Comparison of ENCODE assay signal across 23 cellular contexts in genomic region chr15:61216519-61216918, GRCh38. TPM values are rescaled to one million over a fixed set of nuclear protein-coding genes. Genes with fewer than 3 reads are reported as not detected.
DNase-seq lines count a peak whose midpoint lies in the region; ATAC-seq, FAIRE-seq and TF ChIP-seq lines count a peak whose summit lies in the region.
"Had no signal": no experiment of that assay in that cellular context is flagged by ENCODE, and none has a peak within 500 bp of the region (broad histone marks: within the 10 kb centered on the region; RNA-seq: fewer than 3 reads in every experiment).

No MANE protein-coding gene starts in this region.

- H3K4me1 Mint-ChIP-seq in naive thymus-derived CD4-positive, alpha-beta T cell: no peaks in the 10 kb centered on the region
- H3K4me1 Mint-ChIP-seq: CD4-positive, alpha-beta memory T cell; central memory CD8-positive, alpha-beta T cell; naive thymus-derived CD8-positive, alpha-beta T cell had no signal

- no peaks in the 10 kb centered on the region for H4K20me1 ChIP-seq in DOHH2 (ENCODE audit: control insufficient read depth, insufficient read depth, low read depth, low read length)

- DNase-seq in NCI-H146 (lab: John Stamatoyannopoulos, UW) (peak; percentile 43), breast epithelium (ENCODE audit: low spot score in 2 of 2) (no peak), kidney (no peak), ureter (ENCODE audit: low spot score) (no peak)
- no peak for DNase-seq in central memory CD4-positive, alpha-beta T cell
- no peak for DNase-seq in naive thymus-derived CD4-positive, alpha-beta T cell
- DNase-seq: activated CD4-positive, alpha-beta T cell treated with anti-CD3 and anti-CD28 coated beads for 4 hours; activated gamma-delta T cell; CD4-positive, alpha-beta memory T cell; DMS79 treated with DMSO at 0.1 percent for 48 hours; Kasumi-1; mesenchymal stem cell; naive thymus-derived CD8-positive, alpha-beta T cell; NCI-H1417 treated with DMSO at 0.1 percent for 48 hours; NCI-H2227 treated with DMSO at 0.1 percent for 48 hours; RPMI8226; stimulated activated CD4-positive, alpha-beta T cell treated with anti-CD3 and anti-CD28 coated beads, Interleukin-1b, Interleukin-23, amount 100 ng/mL, for 48 hours; stimulated activated naive CD4-positive, alpha-beta T cell had no signal

- H3K4me3 ChIP-seq in DOHH2 (ENCODE audit: low read length) (no peak overlapping the region), breast epithelium (no peak overlapping the region), kidney (ENCODE audit: low read length in 2 of 2) (no peak overlapping the region), gastroesophageal sphincter (no peak overlapping the region)
- no peak overlapping the region for H3K4me3 ChIP-seq in naive thymus-derived CD4-positive, alpha-beta T cell (ENCODE audit: low read length)
- H3K4me3 ChIP-seq: thyroid gland had no signal

- no peaks in the 10 kb centered on the region for H3F3A ChIP-seq in DOHH2 (ENCODE audit: control insufficient read depth, insufficient read depth)

- TF ChIP-seq POLR2A in breast epithelium (IDR thresholded peaks at IDR 0.05): no peak
- no peak for TF ChIP-seq POLR2A in gastroesophageal sphincter (IDR thresholded peaks at IDR 0.05)

- peaks cover 0 to 3% (median 0%) of the 10 kb centered on the region in 11 donors for H3K9me3 Mint-ChIP-seq in naive thymus-derived CD4-positive, alpha-beta T cell
- H3K9me3 Mint-ChIP-seq: central memory CD8-positive, alpha-beta T cell; naive thymus-derived CD8-positive, alpha-beta T cell had no signal

- peak overlapping the region; percentile 65; the same call in 1 of the 2 replicates for H3K4me2 ChIP-seq in DOHH2 (ENCODE audit: low read length)

- H3K79me2 ChIP-seq in DOHH2 (ENCODE audit: control insufficient read depth, low read length): no peaks in the 10 kb centered on the region

- CTCF ChIA-PET in naive thymus-derived CD4-positive, alpha-beta T cell (lab: Charles Lee): no interaction called here

- no peaks in the 10 kb centered on the region for H3K36me3 Mint-ChIP-seq in naive thymus-derived CD4-positive, alpha-beta T cell
- H3K36me3 Mint-ChIP-seq: CD4-positive, alpha-beta memory T cell; naive thymus-derived CD8-positive, alpha-beta T cell had no signal

- no peak overlapping the region for H3K27ac Mint-ChIP-seq in naive thymus-derived CD4-positive, alpha-beta T cell
- H3K27ac Mint-ChIP-seq: CD4-positive, alpha-beta memory T cell; naive thymus-derived CD8-positive, alpha-beta T cell had no signal

- no peak for FAIRE-seq in kidney (lab: Jason Lieb, UNC)
- FAIRE-seq: HTR-8/SVneo had no signal

- ATAC-seq in gastroesophageal sphincter: no peak
- ATAC-seq in naive thymus-derived CD4-positive, alpha-beta T cell: no peak
- ATAC-seq: naive thymus-derived CD8-positive, alpha-beta T cell had no signal

- H3K27ac ChIP-seq in DOHH2 (ENCODE audit: low read depth, low read length) (no peak overlapping the region), breast epithelium (no peak overlapping the region), kidney (ENCODE audit: low read depth in 2 of 2, low read length in 2 of 2) (no peak overlapping the region), gastroesophageal sphincter (no peak overlapping the region)
- no peak overlapping the region for H3K27ac ChIP-seq in naive thymus-derived CD4-positive, alpha-beta T cell (ENCODE audit: low read depth, low read length)
- H3K27ac ChIP-seq: thyroid gland had no signal

- POLR2A ChIA-PET in naive thymus-derived CD4-positive, alpha-beta T cell (lab: Charles Lee): no interaction called here

- H3K9me3 ChIP-seq in DOHH2 (ENCODE audit: control insufficient read depth, insufficient read depth, low read length): no peaks in the 10 kb centered on the region
- H3K9me3 ChIP-seq in breast epithelium: no peaks in the 10 kb centered on the region
- no peaks in the 10 kb centered on the region for H3K9me3 ChIP-seq in kidney (ENCODE audit: control insufficient read depth in 1 of 2, low read length in 2 of 2)
- no peaks in the 10 kb centered on the region for H3K9me3 ChIP-seq in gastroesophageal sphincter
- H3K9me3 ChIP-seq in naive thymus-derived CD4-positive, alpha-beta T cell (ENCODE audit: control insufficient read depth in 2 of 3, low read length in 3 of 3): no peaks in the 10 kb centered on the region
- H3K9me3 ChIP-seq: thyroid gland had no signal

- peaks cover 25 to 52% (median 32%) of the 10 kb centered on the region in 5 donors for H3K27me3 Mint-ChIP-seq in naive thymus-derived CD4-positive, alpha-beta T cell

- peaks cover 41% of the 10 kb centered on the region for H3K4me1 ChIP-seq in DOHH2 (ENCODE audit: control insufficient read depth, low read length)
- H3K4me1 ChIP-seq in breast epithelium: no peaks in the 10 kb centered on the region
- H3K4me1 ChIP-seq in kidney (ENCODE audit: control insufficient read depth in 1 of 2, insufficient read depth in 1 of 2, low read depth in 1 of 2, low read length in 2 of 2): no peaks in the 10 kb centered on the region
- H3K4me1 ChIP-seq in gastroesophageal sphincter: no peaks in the 10 kb centered on the region
- no peaks in the 10 kb centered on the region for H3K4me1 ChIP-seq in naive thymus-derived CD4-positive, alpha-beta T cell (ENCODE audit: control insufficient read depth in 2 of 2, insufficient read depth in 2 of 2, low read length in 2 of 2)

- no peak for TF ChIP-seq EP300 in gastroesophageal sphincter (IDR thresholded peaks at IDR 0.05)

- TF ChIP-seq CTCF in DOHH2 (IDR thresholded peaks at IDR 0.05; ENCODE audit: low read depth, low read length, poor library complexity, severe bottlenecking) (no peak), breast epithelium (IDR thresholded peaks at IDR 0.05) (peak in 2 of 3 donors; percentile 12 to 19), kidney (IDR thresholded peaks at IDR 0.05; ENCODE audit: borderline replicate concordance, extremely low read depth, insufficient read depth) (peak; percentile 32), gastroesophageal sphincter (IDR thresholded peaks at IDR 0.05) (no peak)

- WGBS in gastroesophageal sphincter (ENCODE audit: low coverage in 1 of 2), 2 donors: 71 to 88% methylated on average over 1 to 2 of the region's 2 CpGs

- H3K9ac ChIP-seq in kidney (ENCODE audit: low read length in 2 of 2): no peak overlapping the region

- H3K36me3 ChIP-seq in DOHH2 (ENCODE audit: control insufficient read depth, low read length): no peaks in the 10 kb centered on the region; the same call in 1 of the 2 replicates
- no peaks in the 10 kb centered on the region for H3K36me3 ChIP-seq in breast epithelium
- peaks cover 0 to 2% of the 10 kb centered on the region in 2 donors for H3K36me3 ChIP-seq in kidney (ENCODE audit: control insufficient read depth in 1 of 2, insufficient read depth in 2 of 2, low read length in 2 of 2)
- H3K36me3 ChIP-seq in gastroesophageal sphincter: peaks cover 0 to 3% of the 10 kb centered on the region in 2 donors
- no peaks in the 10 kb centered on the region for H3K36me3 ChIP-seq in naive thymus-derived CD4-positive, alpha-beta T cell (ENCODE audit: control insufficient read depth in 2 of 3, insufficient read depth in 3 of 3, low read length in 3 of 3)
- H3K36me3 ChIP-seq: thyroid gland had no signal

- peak overlapping the region in 1 of 10 donors; percentile 17 for H3K4me3 Mint-ChIP-seq in naive thymus-derived CD4-positive, alpha-beta T cell
- H3K4me3 Mint-ChIP-seq: CD4-positive, alpha-beta memory T cell; central memory CD8-positive, alpha-beta T cell; naive thymus-derived CD8-positive, alpha-beta T cell had no signal

- H3K9me2 ChIP-seq in DOHH2 (replicated peaks; ENCODE audit: control insufficient read depth, low read length): no peaks in the 10 kb centered on the region

- no peaks in the 10 kb centered on the region for H3K27me3 ChIP-seq in DOHH2 (ENCODE audit: control insufficient read depth, low read length)
- H3K27me3 ChIP-seq in breast epithelium: no peaks in the 10 kb centered on the region
- H3K27me3 ChIP-seq in gastroesophageal sphincter: no peaks in the 10 kb centered on the region
- peaks cover 0 to 7% of the 10 kb centered on the region in 2 donors for H3K27me3 ChIP-seq in naive thymus-derived CD4-positive, alpha-beta T cell (ENCODE audit: control insufficient read depth in 2 of 2, insufficient read depth in 2 of 2, low read length in 2 of 2)
- H3K27me3 ChIP-seq: thyroid gland had no signal

- intact Hi-C loops in breast epithelium (cut with DNase I; ENCODE audit: low total_unique reads) (no loop called here), kidney (cut with DNase I) (no loop called here)
- intact Hi-C loops in naive thymus-derived CD4-positive, alpha-beta T cell (cut with micrococcal nuclease): no loop called here

RNA-seq across cellular contexts. Expression of gene RORA, which starts 12.6 kb away (rescaled TPM):
- 10 to 100 TPM; 44.6 to 59.6 (median 53.4) TPM for total RNA-seq in breast epithelium
- 32.0 TPM for total RNA-seq in kidney
- 5.2 TPM for polyA plus RNA-seq in kidney (ENCODE audit: insufficient read depth, low read depth, low replicate concordance)
- 10 to 100 TPM; 48.7 to 94.5 (median 65.5) TPM for total RNA-seq in gastroesophageal sphincter
- total RNA-seq in ureter: 44.9 TPM
- total RNA-seq in naive thymus-derived CD4-positive, alpha-beta T cell: 100 to 1,000 TPM in 2 of 5 experiments, 10 to 100 TPM in 3; 39.1 to 115 (median 88.5) TPM
- 10 to 100 TPM; 32.3 to 36.3 TPM for polyA plus RNA-seq in naive thymus-derived CD4-positive, alpha-beta T cell

Comparison
In these comparisons a context has a peak if more than half of its experiments do, and no peak if none do; other contexts are left out.
1. CTCF ChIP-seq: peak in breast epithelium (2 of 3) and kidney (single experiment); none in DOHH2 (single experiment) and gastroesophageal sphincter (0 of 4).